ENCODE assay signal across 15 cellular contexts in genomic region chr2:42931818-42932195, GRCh38.
DNase-seq lines count a peak whose midpoint lies in the region; ATAC-seq and TF ChIP-seq lines count a peak whose summit lies in the region.
"Had no signal": no experiment of that assay in that cellular context is flagged by ENCODE, and none has a peak within 500 bp of the region (broad histone marks: within the 10 kb centered on the region; RNA-seq: fewer than 3 reads in every experiment).

No MANE protein-coding gene starts in this region.

- intact Hi-C loops in sigmoid colon (cut with DNase I) = loop anchor here (5.0 kb wide), 1 partner anchor 85 kb away; no protein-coding TSS in a partner anchor

- peaks cover 55% of the 10 kb centered on the region for H3K4me1 ChIP-seq in SJCRH30
- H3K4me1 ChIP-seq in gastroesophageal sphincter = peaks cover 14 to 92% (median 56%) of the 10 kb centered on the region in 3 donors
- H3K4me1 ChIP-seq in sigmoid colon = peaks cover 0 to 59% (median 56%) of the 10 kb centered on the region in 4 donors

- H3K9me3 ChIP-seq in SJCRH30 (replicated peaks) (no peaks in the 10 kb centered on the region), gastroesophageal sphincter (no peaks in the 10 kb centered on the region), sigmoid colon (no peaks in the 10 kb centered on the region)

- H3K4me3 ChIP-seq in SJCRH30 (no peak overlapping the region), gastroesophageal sphincter (no peak overlapping the region), sigmoid colon (no peak overlapping the region)

- peak overlapping the region; percentile 2; the same call in 1 of the 2 replicates for H3K27ac ChIP-seq in SJCRH30
- peak overlapping the region in 3 of 4 donors; percentile 39 to 73 (median 52) for H3K27ac ChIP-seq in gastroesophageal sphincter
- H3K27ac ChIP-seq in sigmoid colon = peak overlapping the region; percentile 48 to 94 (median 72)

- no peak for ATAC-seq in gastroesophageal sphincter
- no peak for ATAC-seq in HG03025 (IDR thresholded peaks at IDR 0.05; ENCODE audit: low FRiP score, unreplicated experiment)
- ATAC-seq: activated CD4-positive, CD25-positive, alpha-beta regulatory T cell treated with anti-CD3 and anti-CD28 coated beads, Interleukin-2, amount 50 U/mL, for 24 hours had no signal

- no peaks in the 10 kb centered on the region for H3K27me3 ChIP-seq in SJCRH30
- H3K27me3 ChIP-seq in gastroesophageal sphincter = no peaks in the 10 kb centered on the region
- H3K27me3 ChIP-seq in sigmoid colon = no peaks in the 10 kb centered on the region

- no peaks in the 10 kb centered on the region for H3K36me3 ChIP-seq in SJCRH30
- no peaks in the 10 kb centered on the region for H3K36me3 ChIP-seq in gastroesophageal sphincter
- no peaks in the 10 kb centered on the region for H3K36me3 ChIP-seq in sigmoid colon

- 70% methylated on average over 2 of the region's 3 CpGs; no CpG with 5 or more reads in 1 of the 2 donors for WGBS in gastroesophageal sphincter (ENCODE audit: low coverage in 1 of 2), 2 donors
- 15 to 47% methylated on average over 3 of the region's 3 CpGs for WGBS in sigmoid colon, 2 donors

- no peak for TF ChIP-seq POLR2A in gastroesophageal sphincter (IDR thresholded peaks at IDR 0.05)
- TF ChIP-seq POLR2A in sigmoid colon (IDR thresholded peaks at IDR 0.05) = no peak

- DNase-seq in Daoy (ENCODE audit: low read depth) (peak; percentile 56), SJCRH30 (peak; percentile 66 to 86), sigmoid colon (no peak), OCI-M1 (lab: John Stamatoyannopoulos, UW) (no peak), SHP77 (lab: John Stamatoyannopoulos, UW) (no peak)
- no peak for DNase-seq in central memory CD4-positive, alpha-beta T cell
- DNase-seq: GDM1, kidney, NCI-H1105, NCI-H510A, nucleus accumbens, SIG-M5 had no signal

- no peak for TF ChIP-seq CTCF in gastroesophageal sphincter (IDR thresholded peaks at IDR 0.05)
- TF ChIP-seq CTCF in sigmoid colon (IDR thresholded peaks at IDR 0.05) = no peak

- TF ChIP-seq EP300 in gastroesophageal sphincter (IDR thresholded peaks at IDR 0.05) = no peak
- no peak for TF ChIP-seq EP300 in sigmoid colon (IDR thresholded peaks at IDR 0.05)

Comparison
In these comparisons a context has a peak if more than half of its experiments do, and no peak if none do; other contexts are left out.
1. DNase-seq: peak in Daoy (single experiment) and SJCRH30 (2 of 2); none in sigmoid colon (single experiment), central memory CD4-positive, alpha-beta T cell (single experiment), OCI-M1 (single experiment) and SHP77 (0 of 2).
2. H3K27ac ChIP-seq: peak in every context shown above with its lines; median percentile 72 in sigmoid colon; 52 in gastroesophageal sphincter; 2 in SJCRH30.